8 cellular contexts compared by ENCODE assay signal in the genomic region with DNA sequence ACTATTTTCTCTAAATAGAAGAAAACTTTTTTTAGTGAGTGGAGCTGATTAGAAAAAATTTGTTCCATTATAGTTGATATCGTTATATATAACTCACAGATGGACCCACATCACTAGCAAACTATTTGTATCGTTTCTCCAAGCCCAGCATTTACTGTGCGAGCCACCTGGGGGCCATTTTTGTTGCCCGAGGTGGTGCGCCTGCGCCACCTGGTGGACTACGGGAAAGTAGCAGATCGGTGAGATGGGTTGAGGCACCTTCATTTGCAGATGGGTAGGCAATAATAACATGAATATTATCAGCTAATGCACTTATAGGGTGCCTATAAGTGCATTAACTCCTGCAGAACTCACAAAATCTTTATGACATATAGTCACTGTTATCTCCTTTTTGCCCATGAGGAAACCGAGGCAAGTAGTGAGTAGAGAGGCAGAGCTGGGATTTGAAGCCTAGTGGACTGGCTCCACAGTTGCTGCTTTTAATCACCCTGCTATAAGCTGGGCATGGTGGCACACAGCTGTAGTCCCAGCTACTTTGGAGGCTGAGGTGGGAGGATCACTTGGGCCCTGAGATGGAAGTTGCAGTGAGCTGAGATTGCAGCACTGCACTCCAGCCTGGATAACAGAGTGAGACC. TPM values are rescaled to one million over a fixed set of nuclear protein-coding genes. Genes with fewer than 3 reads are reported as not detected.
DNase-seq lines count a peak whose midpoint lies in the region; ATAC-seq and TF ChIP-seq lines count a peak whose summit lies in the region.

No MANE protein-coding gene starts in this region.

- no peak overlapping the region for H3K27ac ChIP-seq in heart left ventricle

- no peaks in the 10 kb centered on the region for H3K36me3 ChIP-seq in heart left ventricle

- 7 to 9% (median 8%) methylated on average over 9 of the region's 9 CpGs for WGBS in heart left ventricle, 4 donors

- in situ Hi-C loops in SK-MEL-5 (cut with HindIII; ENCODE audit: low pct_unique_long_range_greater_than_20kb, low sequenced_read_pairs) = no loop called here

- ATAC-seq in heart left ventricle = peak in 3 of 4 donors; percentile 54 to 61 (median 54)
- ATAC-seq in HG02763 (IDR thresholded peaks at IDR 0.05; ENCODE audit: unreplicated experiment) = no peak

- H3K4me3 ChIP-seq in heart left ventricle = no peak overlapping the region

- peak; percentile 71 for DNase-seq in ELF-1 (ENCODE audit: low read depth, low spot score)
- DNase-seq in HK-2 (ENCODE audit: unreplicated experiment) = peak; percentile 65
- DNase-seq in SK-MEL-5 (ENCODE audit: low read depth, low spot score) = peak; percentile 77
- peak; percentile 50 for DNase-seq in activated gamma-delta T cell (lab: John Stamatoyannopoulos, UW)
- peak; percentile 38 to 82 (median 44) for DNase-seq in heart left ventricle
- DNase-seq in stimulated activated CD4-positive, alpha-beta T cell treated with anti-CD3 and anti-CD28 coated beads, Interleukin-12 subunit alpha, Interleukin-12 subunit beta, amount 100 ng/mL, for 4 hours = peak; percentile 77
- DNase-seq in ureter (ENCODE audit: low spot score) = no peak

- peak; percentile 68 to 93 (median 78) for TF ChIP-seq CTCF in heart left ventricle (IDR thresholded peaks at IDR 0.05)

- TF ChIP-seq POLR2A in heart left ventricle (IDR thresholded peaks at IDR 0.05) = no peak

- peaks cover 0 to 30% (median 0%) of the 10 kb centered on the region in 9 donors for H3K27me3 ChIP-seq in heart left ventricle

- peaks cover 0 to 4% (median 0%) of the 10 kb centered on the region in 12 donors for H3K9me3 ChIP-seq in heart left ventricle

- intact Hi-C loops in heart left ventricle (cut with DNase I) = loop anchor here in 7 of 10 donors (2.0 to 10.0 kb wide), 4 partner anchors 117 to 524 kb away; no protein-coding TSS in a partner anchor

- H3K4me1 ChIP-seq in heart left ventricle = peaks cover 0 to 10% (median 2%) of the 10 kb centered on the region in 12 donors

RNA-seq across cellular contexts. Expression of a gene that starts 23.2 kb away (rescaled TPM):
- total RNA-seq in SK-MEL-5 (2014; rRNA removed; shearing (Covaris generic)) = 5.9 and 7.0 TPM in 2 replicates
- polyA plus RNA-seq in SK-MEL-5 (2015; cell fraction: cytosol; rRNA removed) = 17.2 and 19.4 TPM in 2 replicates
- polyA plus RNA-seq in SK-MEL-5 (2015; cell fraction: nucleus; rRNA removed) = 4.1 and 5.7 TPM in 2 replicates
- total RNA-seq in heart left ventricle (10 to 100 TPM in 7 of 9 donors, 1 to 10 TPM in 2; 9.3 to 25.8 (median 19.2) TPM), ureter (14.4 TPM)
- 10 to 100 TPM in 1 of 2 donors, 1 to 10 TPM in 1; 9.6 to 16.6 TPM for polyA plus RNA-seq in heart left ventricle

RNA-seq across cellular contexts. Expression of a gene that starts 32.6 kb away (rescaled TPM):
- total RNA-seq in SK-MEL-5 (2014; rRNA removed; shearing (Covaris generic)) = 0.82 and 2.3 TPM in 2 replicates
- 1.4 and 2.0 TPM in 2 replicates for polyA plus RNA-seq in SK-MEL-5 (2015; cell fraction: cytosol; rRNA removed)
- polyA plus RNA-seq in SK-MEL-5 (2015; cell fraction: nucleus; rRNA removed) = 1.5 and 4.1 TPM in 2 replicates
- total RNA-seq in heart left ventricle (10 to 100 TPM in 1 of 9 donors, 1 to 10 TPM in 8; 1.5 to 21.6 (median 2.9) TPM), ureter (8.4 TPM)
- 1 to 10 TPM; 1.4 to 1.9 TPM for polyA plus RNA-seq in heart left ventricle
